ENCODE assay signal across 8 cellular contexts in the genomic region with DNA sequence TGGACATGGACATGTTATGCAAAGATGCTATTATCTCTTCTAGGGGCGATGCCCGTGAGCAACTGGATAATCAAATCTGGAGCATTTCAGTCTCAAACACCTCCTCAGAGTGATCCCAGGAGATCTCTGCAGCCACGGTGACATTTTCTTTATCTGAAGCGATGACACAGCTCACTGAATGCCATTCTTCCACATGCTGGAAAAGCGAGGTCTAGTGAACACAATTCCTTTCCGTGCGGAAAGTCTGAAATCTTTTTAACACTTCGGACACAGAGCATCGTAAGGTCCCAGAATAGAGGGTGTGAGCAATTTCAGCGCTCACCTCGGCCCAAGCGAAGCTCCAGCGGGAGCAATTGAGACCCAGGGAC. TPM values are rescaled to one million over a fixed set of nuclear protein-coding genes. Genes with fewer than 3 reads are reported as not detected.
DNase-seq lines count a peak whose midpoint lies in the region; ATAC-seq and TF ChIP-seq lines count a peak whose summit lies in the region.

No MANE protein-coding gene starts in this region.

- TF ChIP-seq POLR2A in right lobe of liver (IDR thresholded peaks at IDR 0.05) = no peak

- H3K9ac ChIP-seq in adipocyte (ENCODE audit: low read length) = peak overlapping the region; percentile 98

- peak overlapping the region; percentile 99 for H3K4me3 Mint-ChIP-seq in type B pancreatic cell

- H3K27ac ChIP-seq in cardiac muscle cell = peak overlapping the region; percentile 90
- H3K27ac ChIP-seq in right lobe of liver = peak overlapping the region; percentile 70 to 77 (median 71)

- H3K4me1 ChIP-seq in cardiac muscle cell (ENCODE audit: low read depth) (peaks cover 3% of the 10 kb centered on the region), adipocyte (ENCODE audit: control insufficient read depth, insufficient read depth, low read length) (peaks cover 43% of the 10 kb centered on the region), right lobe of liver (peaks cover 0 to 13% (median 0%) of the 10 kb centered on the region in 4 donors)

- peaks cover 9% of the 10 kb centered on the region for H3K36me3 ChIP-seq in cardiac muscle cell
- peaks cover 6% of the 10 kb centered on the region for H3K36me3 ChIP-seq in adipocyte (ENCODE audit: control insufficient read depth, insufficient read depth, low read length, severe bottlenecking)
- H3K36me3 ChIP-seq in right lobe of liver = peaks cover 0 to 5% (median 1%) of the 10 kb centered on the region in 4 donors

- H3K4me1 Mint-ChIP-seq in type B pancreatic cell (ENCODE audit: unreplicated experiment) = peaks cover 23% of the 10 kb centered on the region

- 1% methylated on average over 12 of the region's 13 CpGs for WGBS in right lobe of liver (ENCODE audit: insufficient coverage, low coverage, low lambda C conversion rate, missing lambda C conversion rate)

- H3K27me3 ChIP-seq in cardiac muscle cell (no peaks in the 10 kb centered on the region), adipocyte (replicated peaks; ENCODE audit: control insufficient read depth, insufficient read depth, low read length) (no peaks in the 10 kb centered on the region), right lobe of liver (no peaks in the 10 kb centered on the region)

- ATAC-seq in left ventricle myocardium superior = no peak
- peak in 1 of 4 donors; percentile 38 for ATAC-seq in right lobe of liver
- ATAC-seq in HG02938 (IDR thresholded peaks at IDR 0.05; ENCODE audit: unreplicated experiment) = no peak
- no peak for ATAC-seq in HG02884 (IDR thresholded peaks at IDR 0.05; ENCODE audit: unreplicated experiment)

- peaks cover 3% of the 10 kb centered on the region for H3K36me3 Mint-ChIP-seq in type B pancreatic cell

- TF ChIP-seq CTCF in cardiac muscle cell (IDR thresholded peaks at IDR 0.05; ENCODE audit: low read depth, low read length) (no peak), right lobe of liver (IDR thresholded peaks at IDR 0.05) (no peak), type B pancreatic cell (conservative IDR thresholded peaks at IDR 0.05) (no peak)

- H3K4me3 ChIP-seq in cardiac muscle cell (peak overlapping the region; percentile 83), adipocyte (ENCODE audit: low read length) (peak overlapping the region; percentile 97), right lobe of liver (peak overlapping the region; percentile 65 to 87 (median 82))

- H3K27me3 Mint-ChIP-seq in type B pancreatic cell = no peaks in the 10 kb centered on the region

- no peak for DNase-seq in cardiac muscle cell (ENCODE audit: low read depth in 1 of 2, low spot score in 1 of 2)
- no peak for DNase-seq in left ventricle myocardium superior
- no peak for DNase-seq in adipocyte (ENCODE audit: low read depth)
- DNase-seq in right lobe of liver = no peak
- DNase-seq in type B pancreatic cell (ENCODE audit: extremely low spot score, unreplicated experiment) = no peak
- DNase-seq in mucosa of gallbladder (ENCODE audit: low spot score) = no peak

- H3K9me3 ChIP-seq in cardiac muscle cell (ENCODE audit: low read depth) (no peaks in the 10 kb centered on the region), adipocyte (ENCODE audit: control insufficient read depth, low read length) (no peaks in the 10 kb centered on the region), right lobe of liver (no peaks in the 10 kb centered on the region)

- no peaks in the 10 kb centered on the region for H3K9me3 Mint-ChIP-seq in type B pancreatic cell

- intact Hi-C loops in left ventricle myocardium superior (cut with micrococcal nuclease) (no loop called here), right lobe of liver (cut with DNase I) (no loop called here)

- peak overlapping the region; percentile 96 for H3K27ac Mint-ChIP-seq in type B pancreatic cell

RNA-seq across cellular contexts. Expression of a gene that starts 0.5 kb away (rescaled TPM):
- total RNA-seq in cardiac muscle cell = 2.4 and 10.8 TPM in 2 replicates
- polyA plus RNA-seq in cardiac muscle cell = 0.87 and 3.3 TPM in 2 replicates
- total RNA-seq in left ventricle myocardium superior = 0.45 TPM
- total RNA-seq in right lobe of liver = 1 to 10 TPM in 1 of 6 experiments, under 1 TPM in 4, not detected in 1; 0.07 to 1.1 (median 0.27) TPM
- 5.2 and 13.1 TPM in 2 replicates for total RNA-seq in type B pancreatic cell (ENCODE audit: low replicate concordance)
- total RNA-seq in mucosa of gallbladder = 0.32 TPM

RNA-seq across cellular contexts. Expression of a gene that starts 27.2 kb away (rescaled TPM):
- total RNA-seq in cardiac muscle cell = 0.09 and 0.46 TPM in 2 replicates
- 0.46 TPM in 1 of 2 replicates, not detected in the other for polyA plus RNA-seq in cardiac muscle cell
- 16.4 TPM for total RNA-seq in left ventricle myocardium superior
- total RNA-seq in right lobe of liver = 1 to 10 TPM in 1 of 6 experiments, under 1 TPM in 5; 0.13 to 1.1 (median 0.40) TPM
- 0.69 and 1.3 TPM in 2 replicates for total RNA-seq in type B pancreatic cell (ENCODE audit: low replicate concordance)
- total RNA-seq in mucosa of gallbladder = 2.0 TPM

RNA-seq across cellular contexts. Expression of a gene that starts 54.6 kb away (rescaled TPM):
- total RNA-seq in cardiac muscle cell = 56.0 and 91.8 TPM in 2 replicates
- 154 and 165 TPM in 2 replicates for polyA plus RNA-seq in cardiac muscle cell
- total RNA-seq in left ventricle myocardium superior = 63.4 TPM
- 10 to 100 TPM; 19.7 to 27.7 (median 24.4) TPM for total RNA-seq in right lobe of liver
- 38.6 and 46.6 TPM in 2 replicates for total RNA-seq in type B pancreatic cell (ENCODE audit: low replicate concordance)
- 35.7 TPM for total RNA-seq in mucosa of gallbladder

RNA-seq across cellular contexts. Expression of a gene that starts 54.8 kb away (rescaled TPM):
- total RNA-seq in cardiac muscle cell (141 and 232 TPM in 2 replicates), left ventricle myocardium superior (167 TPM), right lobe of liver (10 to 100 TPM in 4 of 6 experiments, 1 to 10 TPM in 2; 8.1 to 60.9 (median 34.7) TPM), type B pancreatic cell (ENCODE audit: low replicate concordance) (91.2 and 138 TPM in 2 replicates), mucosa of gallbladder (158 TPM)
- 155 and 286 TPM in 2 replicates for polyA plus RNA-seq in cardiac muscle cell
